ENCODE assay signal across 13 cellular contexts in the genomic region with DNA sequence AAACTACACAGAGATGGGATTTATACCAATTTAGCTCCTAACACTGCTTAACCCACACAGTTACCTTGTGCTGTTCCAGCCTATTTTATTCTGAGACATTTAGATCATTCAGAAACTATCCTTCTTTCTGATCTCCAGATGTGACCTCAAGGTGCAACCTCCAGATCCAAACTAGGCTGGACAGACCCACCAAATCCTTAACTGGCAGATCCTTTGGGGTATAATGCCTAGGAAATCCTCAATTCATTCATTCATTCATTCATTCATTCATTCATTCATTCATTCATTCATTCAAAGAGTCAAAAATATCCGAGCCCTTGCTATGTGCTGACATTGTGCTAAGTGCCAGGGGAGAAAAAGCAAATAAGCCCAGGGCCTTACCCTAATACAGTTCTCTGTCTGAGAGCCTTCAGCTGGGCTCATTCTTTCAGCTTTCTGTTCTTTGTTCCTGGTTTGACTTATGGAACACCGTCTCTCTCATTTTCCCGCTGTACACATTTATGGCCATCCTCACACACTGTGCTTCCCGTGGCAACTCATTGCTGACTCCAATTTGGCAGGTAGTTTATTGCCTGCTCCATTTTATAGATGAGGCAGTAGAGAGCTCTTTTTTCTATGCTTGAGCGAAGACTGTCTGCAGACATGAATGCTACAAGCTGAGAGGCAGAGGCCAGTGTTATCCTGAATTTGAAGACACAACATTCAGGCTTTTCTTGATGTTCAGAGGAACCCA.
A peak's percentile ranks its signal among the peaks of the same experiment; 100 is the strongest.
DNase-seq lines count a peak whose midpoint lies in the region; ATAC-seq, FAIRE-seq and TF ChIP-seq lines count a peak whose summit lies in the region.
"Had no signal": no experiment of that assay in that cellular context is flagged by ENCODE, and none has a peak within 500 bp of the region (broad histone marks: within the 10 kb centered on the region; RNA-seq: fewer than 3 reads in every experiment).

No MANE protein-coding gene starts in this region.

- peaks cover 6% of the 10 kb centered on the region for H3K4me1 ChIP-seq in HEK293 (ENCODE audit: control insufficient read depth, insufficient read depth, low read length)

- CTCF ChIA-PET in HEK293 (lab: Yijun Ruan, JAX) = interaction anchor here (0.6 to 6.8 kb wide), 50 partner anchors 10 to 1288 kb away, joined by 3 to 117 read pairs (median 4); no protein-coding TSS in a partner anchor

- ATAC-seq in HG02840 (IDR thresholded peaks at IDR 0.05; ENCODE audit: low FRiP score, unreplicated experiment) (no peak), omental fat pad (ENCODE audit: low FRiP score) (no peak)

- FAIRE-seq in D721Med (lab: Jason Lieb, UNC) = peak; percentile 46
- FAIRE-seq: H54 had no signal

- H3K27me3 ChIP-seq in WERI-Rb-1 (ENCODE audit: insufficient read depth, low read depth, severe bottlenecking) = no peaks in the 10 kb centered on the region

- no peaks in the 10 kb centered on the region for H3K9me3 ChIP-seq in HEK293 (ENCODE audit: control insufficient read depth, insufficient read depth, low read depth, low read length)
- H3K9me3 ChIP-seq in WERI-Rb-1 (ENCODE audit: severe bottlenecking) = no peaks in the 10 kb centered on the region
- H3K9me3 ChIP-seq: Caco-2 had no signal

- H3K27ac ChIP-seq in HEK293 (ENCODE audit: extremely low read depth, low read depth, low read length) (no peak overlapping the region), WERI-Rb-1 (no peak overlapping the region)

- H3K4me3 ChIP-seq in HEK293 (ENCODE audit: low read depth, low read length) (no peak overlapping the region), WERI-Rb-1 (ENCODE audit: low read depth, low read length) (no peak overlapping the region)

- DNase-seq in D721Med (ENCODE audit: insufficient read length, low spot score) (no peak), WERI-Rb-1 (no peak), kidney glomerular epithelial cell (lab: John Stamatoyannopoulos, UW) (peak; percentile 64), omental fat pad (ENCODE audit: low spot score) (no peak)
- no peak for DNase-seq in activated effector memory CD4-positive, alpha-beta T cell treated with Interleukin-2 at 50 U/mL for 16 hours
- DNase-seq: DND-41, GDM1, Kasumi-1, NCI-H446 treated with DMSO at 0.1 percent for 48 hours had no signal

- TF ChIP-seq CTCF in D721Med (IDR thresholded peaks at IDR 0.05; ENCODE audit: insufficient read depth, missing control alignments) (no peak), HEK293 (tag by site-specific recombination; IDR thresholded peaks at IDR 0.05) (no peak), WERI-Rb-1 (IDR thresholded peaks at IDR 0.05; ENCODE audit: low read depth, low read length) (peak; percentile 20; the same call in 1 of the 2 replicates), omental fat pad (IDR thresholded peaks at IDR 0.05) (no peak)

- no peaks in the 10 kb centered on the region for H3K36me3 ChIP-seq in HEK293 (ENCODE audit: control insufficient read depth in 2 of 2, insufficient read depth in 1 of 2, low read length in 2 of 2)
- H3K36me3 ChIP-seq in WERI-Rb-1 = peaks cover 21% of the 10 kb centered on the region

- POLR2A ChIA-PET in HEK293 (lab: Yijun Ruan, JAX) = no interaction called here

TF ChIP-seq in HEK293, 187 proteins besides CTCF, POLR2A, EP300 and RAD21:
- TF ChIP-seq ZNF24 (tag by site-specific recombination; IDR thresholded peaks at IDR 0.05) = 0 out of 2 replicates have a peak, but pooled peaks have one; percentile 39
- no peak for TF ChIP-seq ZFHX2 (tag by site-specific recombination; conservative IDR thresholded peaks at IDR 0.05)
